10 cellular contexts compared by ENCODE assay signal in genomic region chr3:197168606-197169005, GRCh38.
DNase-seq lines count a peak whose midpoint lies in the region; ATAC-seq and TF ChIP-seq lines count a peak whose summit lies in the region.
"Had no signal": no experiment of that assay in that cellular context is flagged by ENCODE, and none has a peak within 500 bp of the region (broad histone marks: within the 10 kb centered on the region; RNA-seq: fewer than 3 reads in every experiment).

No MANE protein-coding gene starts in this region.

- no peak overlapping the region for H3K4me3 Mint-ChIP-seq in GM23338
- H3K4me3 Mint-ChIP-seq in stimulated activated naive CD8-positive, alpha-beta T cell treated with anti-CD3 and anti-CD28 coated beads, Interleukin-15, amount 100 ng/mL, for 72 hours = no peak overlapping the region
- H3K4me3 Mint-ChIP-seq: stimulated activated naive CD8-positive, alpha-beta T cell treated with anti-CD3 and anti-CD28 coated beads, Interleukin-15, Interleukin-2, amounts not matched to agents 100 ng/mL and 50 ng/mL, for 24 hours had no signal

- TF ChIP-seq CTCF in GM23338 (conservative IDR thresholded peaks at IDR 0.05; ENCODE audit: low read depth in 2 of 2) = no peak

- no peaks in the 10 kb centered on the region for H3K36me3 ChIP-seq in GM23338 (ENCODE audit: insufficient read depth)
- peaks cover 22% of the 10 kb centered on the region for H3K36me3 ChIP-seq in SJSA1
- H3K36me3 ChIP-seq: colonic mucosa had no signal

- H3K4me1 ChIP-seq in GM23338 (ENCODE audit: insufficient read depth) (no peaks in the 10 kb centered on the region), SJSA1 (replicated peaks) (no peaks in the 10 kb centered on the region)
- H3K4me1 ChIP-seq: colonic mucosa had no signal

- H3K27me3 Mint-ChIP-seq in GM23338 (ENCODE audit: insufficient read depth, low read depth, poor library complexity) = peaks cover 5% of the 10 kb centered on the region
- no peaks in the 10 kb centered on the region for H3K27me3 Mint-ChIP-seq in stimulated activated naive CD8-positive, alpha-beta T cell treated with anti-CD3 and anti-CD28 coated beads, Interleukin-15, amount 100 ng/mL, for 72 hours
- H3K27me3 Mint-ChIP-seq: stimulated activated naive CD8-positive, alpha-beta T cell treated with anti-CD3 and anti-CD28 coated beads, Interleukin-15, Interleukin-2, amounts not matched to agents 100 ng/mL and 50 ng/mL, for 24 hours had no signal

- H3K4me3 ChIP-seq in GM23338 (no peak overlapping the region), SJSA1 (no peak overlapping the region)
- H3K4me3 ChIP-seq: colonic mucosa had no signal

- no peaks in the 10 kb centered on the region for H3K9me3 ChIP-seq in SJSA1 (replicated peaks)
- H3K9me3 ChIP-seq: colonic mucosa had no signal

- no peak overlapping the region for H3K27ac ChIP-seq in GM23338 (ENCODE audit: low read depth)
- H3K27ac ChIP-seq in SJSA1 = 0 out of 2 replicates have a peak overlapping the region, but pooled peaks have one; percentile 16
- H3K27ac ChIP-seq: colonic mucosa had no signal

- H3K27me3 ChIP-seq in GM23338 (ENCODE audit: insufficient read depth) (no peaks in the 10 kb centered on the region), SJSA1 (replicated peaks) (no peaks in the 10 kb centered on the region)
- H3K27me3 ChIP-seq: colonic mucosa had no signal

- H4K20me1 ChIP-seq in GM23338 (replicated peaks; ENCODE audit: insufficient read depth) = no peaks in the 10 kb centered on the region; the same call in 1 of the 2 replicates

- H3K9me2 ChIP-seq in GM23338 (ENCODE audit: insufficient read depth) = no peaks in the 10 kb centered on the region

- H3K4me1 Mint-ChIP-seq in GM23338 = peaks cover 11% of the 10 kb centered on the region
- no peaks in the 10 kb centered on the region for H3K4me1 Mint-ChIP-seq in stimulated activated naive CD8-positive, alpha-beta T cell treated with anti-CD3 and anti-CD28 coated beads, Interleukin-15, amount 100 ng/mL, for 72 hours

- H3K79me2 ChIP-seq in GM23338 (replicated peaks; ENCODE audit: insufficient read depth) = peaks cover 41% of the 10 kb centered on the region

- H3K36me3 Mint-ChIP-seq in GM23338 (ENCODE audit: low read depth) = peaks cover 3% of the 10 kb centered on the region; the same call in 1 of the 3 replicates

- H3K9me3 Mint-ChIP-seq in GM23338 = no peaks in the 10 kb centered on the region
- no peaks in the 10 kb centered on the region for H3K9me3 Mint-ChIP-seq in stimulated activated naive CD8-positive, alpha-beta T cell treated with anti-CD3 and anti-CD28 coated beads, Interleukin-15, amount 100 ng/mL, for 72 hours
- H3K9me3 Mint-ChIP-seq: stimulated activated naive CD8-positive, alpha-beta T cell treated with anti-CD3 and anti-CD28 coated beads, Interleukin-15, Interleukin-2, amounts not matched to agents 100 ng/mL and 50 ng/mL, for 24 hours had no signal

- no peaks in the 10 kb centered on the region for H3F3A ChIP-seq in GM23338 (replicated peaks; ENCODE audit: low read depth)

- no peak overlapping the region for H2AFZ ChIP-seq in GM23338

- H3K27ac Mint-ChIP-seq in GM23338 = no peak overlapping the region; the same call in 1 of the 2 replicates
- H3K27ac Mint-ChIP-seq in stimulated activated naive CD8-positive, alpha-beta T cell treated with anti-CD3 and anti-CD28 coated beads, Interleukin-15, amount 100 ng/mL, for 72 hours = no peak overlapping the region
- H3K27ac Mint-ChIP-seq: stimulated activated naive CD8-positive, alpha-beta T cell treated with anti-CD3 and anti-CD28 coated beads, Interleukin-15, Interleukin-2, amounts not matched to agents 100 ng/mL and 50 ng/mL, for 24 hours had no signal

- no peak for ATAC-seq in GM23338
- ATAC-seq in stimulated activated naive CD8-positive, alpha-beta T cell treated with anti-CD3 and anti-CD28 coated beads, Interleukin-15, amount 100 ng/mL, for 72 hours = no peak

- H3K4me2 ChIP-seq in GM23338 = no peak overlapping the region

- DNase-seq in GM23338 (ENCODE audit: low spot score) = peak; percentile 55
- DNase-seq in SJSA1 (ENCODE audit: low read depth in 1 of 2, low spot score in 2 of 2) = no peak
- DNase-seq in fibroblast of gingiva (ENCODE audit: low read depth) = peak; percentile 87
- peak; percentile 13 for DNase-seq in retina
- no peak for DNase-seq in stimulated activated naive CD8-positive, alpha-beta T cell treated with anti-CD3 and anti-CD28 coated beads, Interleukin-15, amount 100 ng/mL, for 72 hours
- DNase-seq in H4 (ENCODE audit: low spot score) = no peak
- DNase-seq in activated effector memory CD4-positive, alpha-beta T cell treated with Interleukin-2 at 50 U/mL for 16 hours = no peak
- DNase-seq: activated T-cell treated with anti-CD3 and anti-CD28 coated beads, Interleukin-2, amount 50 U/mL, for 48 hours; colonic mucosa had no signal

TF ChIP-seq in GM23338, 12 proteins besides CTCF, POLR2A, EP300 and RAD21 (continues in another document):
- TF ChIP-seq EZH2phosphoT487 (IDR thresholded peaks at IDR 0.05; ENCODE audit: unreplicated experiment) (no peak), ETS1 (IDR thresholded peaks at IDR 0.05) (no peak), JUNB (IDR thresholded peaks at IDR 0.05; ENCODE audit: unreplicated experiment) (no peak), POLR2AphosphoS5 (IDR thresholded peaks at IDR 0.05; ENCODE audit: low read depth) (no peak), ZNF331 (CRISPR knock-in tag; IDR thresholded peaks at IDR 0.05; ENCODE audit: low read depth) (no peak)
- TF ChIP-seq, protein P1, sequence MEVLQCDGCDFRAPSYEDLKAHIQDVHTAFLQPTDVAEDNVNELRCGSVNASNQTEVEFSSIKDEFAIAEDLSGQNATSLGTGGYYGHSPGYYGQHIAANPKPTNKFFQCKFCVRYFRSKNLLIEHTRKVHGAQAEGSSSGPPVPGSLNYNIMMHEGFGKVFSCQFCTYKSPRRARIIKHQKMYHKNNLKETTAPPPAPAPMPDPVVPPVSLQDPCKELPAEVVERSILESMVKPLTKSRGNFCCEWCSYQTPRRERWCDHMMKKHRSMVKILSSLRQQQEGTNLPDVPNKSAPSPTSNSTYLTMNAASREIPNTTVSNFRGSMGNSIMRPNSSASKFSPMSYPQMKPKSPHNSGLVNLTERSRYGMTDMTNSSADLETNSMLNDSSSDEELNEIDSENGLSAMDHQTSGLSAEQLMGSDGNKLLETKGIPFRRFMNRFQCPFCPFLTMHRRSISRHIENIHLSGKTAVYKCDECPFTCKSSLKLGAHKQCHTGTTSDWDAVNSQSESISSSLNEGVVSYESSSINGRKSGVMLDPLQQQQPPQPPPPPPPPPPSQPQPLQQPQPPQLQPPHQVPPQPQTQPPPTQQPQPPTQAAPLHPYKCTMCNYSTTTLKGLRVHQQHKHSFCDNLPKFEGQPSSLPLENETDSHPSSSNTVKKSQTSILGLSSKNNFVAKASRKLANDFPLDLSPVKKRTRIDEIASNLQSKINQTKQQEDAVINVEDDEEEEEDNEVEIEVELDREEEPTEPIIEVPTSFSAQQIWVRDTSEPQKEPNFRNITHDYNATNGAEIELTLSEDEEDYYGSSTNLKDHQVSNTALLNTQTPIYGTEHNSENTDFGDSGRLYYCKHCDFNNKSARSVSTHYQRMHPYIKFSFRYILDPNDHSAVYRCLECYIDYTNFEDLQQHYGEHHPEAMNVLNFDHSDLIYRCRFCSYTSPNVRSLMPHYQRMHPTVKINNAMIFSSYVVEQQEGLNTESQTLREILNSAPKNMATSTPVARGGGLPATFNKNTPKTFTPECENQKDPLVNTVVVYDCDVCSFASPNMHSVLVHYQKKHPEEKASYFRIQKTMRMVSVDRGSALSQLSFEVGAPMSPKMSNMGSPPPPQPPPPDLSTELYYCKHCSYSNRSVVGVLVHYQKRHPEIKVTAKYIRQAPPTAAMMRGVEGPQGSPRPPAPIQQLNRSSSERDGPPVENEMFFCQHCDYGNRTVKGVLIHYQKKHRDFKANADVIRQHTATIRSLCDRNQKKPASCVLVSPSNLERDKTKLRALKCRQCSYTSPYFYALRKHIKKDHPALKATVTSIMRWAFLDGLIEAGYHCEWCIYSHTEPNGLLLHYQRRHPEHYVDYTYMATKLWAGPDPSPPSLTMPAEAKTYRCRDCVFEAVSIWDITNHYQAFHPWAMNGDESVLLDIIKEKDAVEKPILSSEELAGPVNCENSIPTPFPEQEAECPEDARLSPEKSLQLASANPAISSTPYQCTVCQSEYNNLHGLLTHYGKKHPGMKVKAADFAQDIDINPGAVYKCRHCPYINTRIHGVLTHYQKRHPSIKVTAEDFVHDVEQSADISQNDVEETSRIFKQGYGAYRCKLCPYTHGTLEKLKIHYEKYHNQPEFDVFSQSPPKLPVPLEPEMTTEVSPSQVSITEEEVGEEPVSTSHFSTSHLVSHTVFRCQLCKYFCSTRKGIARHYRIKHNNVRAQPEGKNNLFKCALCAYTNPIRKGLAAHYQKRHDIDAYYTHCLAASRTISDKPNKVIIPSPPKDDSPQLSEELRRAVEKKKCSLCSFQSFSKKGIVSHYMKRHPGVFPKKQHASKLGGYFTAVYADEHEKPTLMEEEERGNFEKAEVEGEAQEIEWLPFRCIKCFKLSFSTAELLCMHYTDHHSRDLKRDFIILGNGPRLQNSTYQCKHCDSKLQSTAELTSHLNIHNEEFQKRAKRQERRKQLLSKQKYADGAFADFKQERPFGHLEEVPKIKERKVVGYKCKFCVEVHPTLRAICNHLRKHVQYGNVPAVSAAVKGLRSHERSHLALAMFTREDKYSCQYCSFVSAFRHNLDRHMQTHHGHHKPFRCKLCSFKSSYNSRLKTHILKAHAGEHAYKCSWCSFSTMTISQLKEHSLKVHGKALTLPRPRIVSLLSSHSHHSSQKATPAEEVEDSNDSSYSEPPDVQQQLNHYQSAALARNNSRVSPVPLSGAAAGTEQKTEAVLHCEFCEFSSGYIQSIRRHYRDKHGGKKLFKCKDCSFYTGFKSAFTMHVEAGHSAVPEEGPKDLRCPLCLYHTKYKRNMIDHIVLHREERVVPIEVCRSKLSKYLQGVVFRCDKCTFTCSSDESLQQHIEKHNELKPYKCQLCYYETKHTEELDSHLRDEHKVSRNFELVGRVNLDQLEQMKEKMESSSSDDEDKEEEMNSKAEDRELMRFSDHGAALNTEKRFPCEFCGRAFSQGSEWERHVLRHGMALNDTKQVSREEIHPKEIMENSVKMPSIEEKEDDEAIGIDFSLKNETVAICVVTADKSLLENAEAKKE (CRISPR knock-in tag; IDR thresholded peaks at IDR 0.05) = no peak

Comparison
In these comparisons a context has a peak if more than half of its experiments do, and no peak if none do; other contexts are left out.
1. DNase-seq: peak in GM23338 (single experiment), fibroblast of gingiva (single experiment) and retina (single experiment); none in SJSA1 (0 of 2), stimulated activated naive CD8-positive, alpha-beta T cell treated with anti-CD3 and anti-CD28 coated beads, Interleukin-15, amount 100 ng/mL, for 72 hours (0 of 2), H4 (single experiment) and activated effector memory CD4-positive, alpha-beta T cell treated with Interleukin-2 at 50 U/mL for 16 hours (single experiment).